ENCODE assay signal across 9 cellular contexts in genomic region chr5:142222881-142223558, GRCh38.
A peak's percentile ranks its signal among the peaks of the same experiment; 100 is the strongest.
DNase-seq lines count a peak whose midpoint lies in the region; ATAC-seq and TF ChIP-seq lines count a peak whose summit lies in the region.
"Had no signal": no experiment of that assay in that cellular context is flagged by ENCODE, and none has a peak within 500 bp of the region (broad histone marks: within the 10 kb centered on the region; RNA-seq: fewer than 3 reads in every experiment).

No MANE protein-coding gene starts in this region.

- ATAC-seq in stimulated activated naive CD8-positive, alpha-beta T cell treated with anti-CD3 and anti-CD28 coated beads, Interleukin-15, amount 100 ng/mL, for 72 hours: peak; percentile 4
- no peak for ATAC-seq in stimulated activated naive CD8-positive, alpha-beta T cell treated with anti-CD3 and anti-CD28 coated beads, Interleukin-15, Interleukin-2, amounts not matched to agents 100 U/mL and 50 U/mL, for 24 hours
- ATAC-seq in HG03342 (IDR thresholded peaks at IDR 0.05; ENCODE audit: unreplicated experiment) (peak; percentile 1), HG02610 (IDR thresholded peaks at IDR 0.05; ENCODE audit: unreplicated experiment) (no peak)
- no peak for ATAC-seq in activated CD8-positive, alpha-beta T cell treated with anti-CD3 and anti-CD28 coated beads for 36 hours

- no peak overlapping the region for H3K27ac Mint-ChIP-seq in stimulated activated naive CD8-positive, alpha-beta T cell treated with anti-CD3 and anti-CD28 coated beads, Interleukin-15, amount 100 ng/mL, for 72 hours
- peak overlapping the region; percentile 72 for H3K27ac Mint-ChIP-seq in activated CD8-positive, alpha-beta T cell treated with anti-CD3 and anti-CD28 coated beads for 36 hours

- POLR2A ChIA-PET in activated CD8-positive, alpha-beta T cell treated with anti-CD3 and anti-CD28 coated beads for 36 hours (lab: Charles Lee): no interaction called here

- peaks cover 25% of the 10 kb centered on the region for H3K27me3 Mint-ChIP-seq in stimulated activated naive CD8-positive, alpha-beta T cell treated with anti-CD3 and anti-CD28 coated beads, Interleukin-15, amount 100 ng/mL, for 72 hours
- peaks cover 5% of the 10 kb centered on the region for H3K27me3 Mint-ChIP-seq in activated CD8-positive, alpha-beta T cell treated with anti-CD3 and anti-CD28 coated beads for 36 hours

- no peak for DNase-seq in stimulated activated naive CD8-positive, alpha-beta T cell treated with anti-CD3 and anti-CD28 coated beads, Interleukin-15, amount 100 ng/mL, for 72 hours
- no peak for DNase-seq in stimulated activated naive CD8-positive, alpha-beta T cell treated with anti-CD3 and anti-CD28 coated beads, Interleukin-15, Interleukin-2, amounts not matched to agents 100 U/mL and 50 U/mL, for 24 hours
- DNase-seq in activated CD8-positive, alpha-beta T cell treated with anti-CD3 and anti-CD28 coated beads for 36 hours: no peak
- DNase-seq in HuH-7 (ENCODE audit: low spot score) (no peak), GF-D8 (lab: John Stamatoyannopoulos, UW) (no peak)
- no peak for DNase-seq in stimulated activated CD4-positive, alpha-beta T cell treated with anti-CD3 and anti-CD28 coated beads, Interleukin-1b, Interleukin-23, amount 100 ng/mL, for 48 hours
- DNase-seq: NCI-H1694 treated with DMSO at 0.1 percent for 48 hours had no signal

- H3K4me3 Mint-ChIP-seq in stimulated activated naive CD8-positive, alpha-beta T cell treated with anti-CD3 and anti-CD28 coated beads, Interleukin-15, amount 100 ng/mL, for 72 hours: no peak overlapping the region
- H3K4me3 Mint-ChIP-seq in activated CD8-positive, alpha-beta T cell treated with anti-CD3 and anti-CD28 coated beads for 36 hours: no peak overlapping the region

- no peak for TF ChIP-seq CTCF in activated CD8-positive, alpha-beta T cell treated with anti-CD3 and anti-CD28 coated beads for 36 hours (IDR thresholded peaks at IDR 0.05)

- intact Hi-C loops in activated CD8-positive, alpha-beta T cell treated with anti-CD3 and anti-CD28 coated beads for 36 hours (cut with micrococcal nuclease): no loop called here

- no peaks in the 10 kb centered on the region for H3K9me3 Mint-ChIP-seq in stimulated activated naive CD8-positive, alpha-beta T cell treated with anti-CD3 and anti-CD28 coated beads, Interleukin-15, amount 100 ng/mL, for 72 hours
- H3K9me3 Mint-ChIP-seq in activated CD8-positive, alpha-beta T cell treated with anti-CD3 and anti-CD28 coated beads for 36 hours: peaks cover 3% of the 10 kb centered on the region

- H3K36me3 Mint-ChIP-seq in activated CD8-positive, alpha-beta T cell treated with anti-CD3 and anti-CD28 coated beads for 36 hours (ENCODE audit: low read depth): no peaks in the 10 kb centered on the region

- H3K4me1 Mint-ChIP-seq in stimulated activated naive CD8-positive, alpha-beta T cell treated with anti-CD3 and anti-CD28 coated beads, Interleukin-15, amount 100 ng/mL, for 72 hours: peaks cover 42% of the 10 kb centered on the region
- peaks cover 32% of the 10 kb centered on the region for H3K4me1 Mint-ChIP-seq in activated CD8-positive, alpha-beta T cell treated with anti-CD3 and anti-CD28 coated beads for 36 hours (ENCODE audit: low read depth)

- CTCF ChIA-PET in activated CD8-positive, alpha-beta T cell treated with anti-CD3 and anti-CD28 coated beads for 36 hours (lab: Charles Lee): interaction anchor here (0.8 to 1.3 kb wide), 4 partner anchors 12 to 531 kb away, joined by 3 to 4 read pairs (median 4); no protein-coding TSS in a partner anchor

Comparison
In these comparisons a context has a peak if more than half of its experiments do, and no peak if none do; other contexts are left out.
1. ATAC-seq: peak in stimulated activated naive CD8-positive, alpha-beta T cell treated with anti-CD3 and anti-CD28 coated beads, Interleukin-15, amount 100 ng/mL, for 72 hours (single experiment) and HG03342 (single experiment); none in stimulated activated naive CD8-positive, alpha-beta T cell treated with anti-CD3 and anti-CD28 coated beads, Interleukin-15, Interleukin-2, amounts not matched to agents 100 U/mL and 50 U/mL, for 24 hours (single experiment), activated CD8-positive, alpha-beta T cell treated with anti-CD3 and anti-CD28 coated beads for 36 hours (single experiment) and HG02610 (single experiment).